ENCODE assay signal across 1 cellular context in genomic region chr1:246078126-246078887, GRCh38.
TF ChIP-seq lines count a peak whose summit lies in the region.

No MANE protein-coding gene starts in this region.

TF ChIP-seq in K562, 482 proteins besides CTCF, POLR2A, EP300 and RAD21 (continued from another document and continues in another):
- peak; percentile 38 for TF ChIP-seq MGA (IDR thresholded peaks at IDR 0.05)
- no peak for TF ChIP-seq ZNF79 (CRISPR knock-in tag; IDR thresholded peaks at IDR 0.05; ENCODE audit: low read depth)
- TF ChIP-seq RBM34 (IDR thresholded peaks at IDR 0.05; ENCODE audit: borderline replicate concordance, insufficient read depth, low read length): no peak
- no peak for TF ChIP-seq IRF9 (tag; IDR thresholded peaks at IDR 0.05)
- TF ChIP-seq SAFB (IDR thresholded peaks at IDR 0.05; ENCODE audit: borderline replicate concordance, low read depth, low read length): no peak
- no peak for TF ChIP-seq CHD7 (IDR thresholded peaks at IDR 0.05; ENCODE audit: low read depth, low read length)
- no peak for TF ChIP-seq ZSCAN29 (IDR thresholded peaks at IDR 0.05)
- no peak for TF ChIP-seq BCL6 (CRISPR knock-in tag; IDR thresholded peaks at IDR 0.05)
- no peak for TF ChIP-seq HNRNPH1 (optimal IDR thresholded peaks at IDR 0.05; ENCODE audit: low read depth, low read length)
- TF ChIP-seq BACH1 (tag; IDR thresholded peaks at IDR 0.05): 0 out of 2 replicates have a peak, but pooled peaks have one; percentile 49
- no peak for TF ChIP-seq ZFPM2 (CRISPR knock-in tag; IDR thresholded peaks at IDR 0.05)
- TF ChIP-seq, protein P1, sequence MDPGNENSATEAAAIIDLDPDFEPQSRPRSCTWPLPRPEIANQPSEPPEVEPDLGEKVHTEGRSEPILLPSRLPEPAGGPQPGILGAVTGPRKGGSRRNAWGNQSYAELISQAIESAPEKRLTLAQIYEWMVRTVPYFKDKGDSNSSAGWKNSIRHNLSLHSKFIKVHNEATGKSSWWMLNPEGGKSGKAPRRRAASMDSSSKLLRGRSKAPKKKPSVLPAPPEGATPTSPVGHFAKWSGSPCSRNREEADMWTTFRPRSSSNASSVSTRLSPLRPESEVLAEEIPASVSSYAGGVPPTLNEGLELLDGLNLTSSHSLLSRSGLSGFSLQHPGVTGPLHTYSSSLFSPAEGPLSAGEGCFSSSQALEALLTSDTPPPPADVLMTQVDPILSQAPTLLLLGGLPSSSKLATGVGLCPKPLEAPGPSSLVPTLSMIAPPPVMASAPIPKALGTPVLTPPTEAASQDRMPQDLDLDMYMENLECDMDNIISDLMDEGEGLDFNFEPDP (CRISPR knock-in tag; IDR thresholded peaks at IDR 0.05): no peak
- TF ChIP-seq SMARCE1 (IDR thresholded peaks at IDR 0.05): 0 out of 2 replicates have a peak, but pooled peaks have one; percentile 13
- TF ChIP-seq, protein P2, sequence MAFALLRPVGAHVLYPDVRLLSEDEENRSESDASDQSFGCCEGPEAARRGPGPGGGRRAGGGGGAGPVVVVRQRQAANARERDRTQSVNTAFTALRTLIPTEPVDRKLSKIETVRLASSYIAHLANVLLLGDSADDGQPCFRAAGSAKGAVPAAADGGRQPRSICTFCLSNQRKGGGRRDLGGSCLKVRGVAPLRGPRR (CRISPR knock-in tag; IDR thresholded peaks at IDR 0.05): no peak
- no peak for TF ChIP-seq ELF1 (tag; IDR thresholded peaks at IDR 0.05)
- no peak for TF ChIP-seq FOXK2 (conservative IDR thresholded peaks at IDR 0.05 in 1 of 2, IDR thresholded peaks at IDR 0.05 in 1 of 2; ENCODE audit: low read depth in 2 of 2)
- no peak for TF ChIP-seq ZNF282 (CRISPR knock-in tag; IDR thresholded peaks at IDR 0.05)
- no peak for TF ChIP-seq NFYB (IDR thresholded peaks at IDR 0.05; ENCODE audit: extremely low read depth, insufficient read length)
- no peak for TF ChIP-seq MAX (CRISPR knock-in tag; IDR thresholded peaks at IDR 0.05)
- TF ChIP-seq RNF2 (IDR thresholded peaks at IDR 0.05): no peak
- TF ChIP-seq SOX6 (IDR thresholded peaks at IDR 0.05): no peak
- TF ChIP-seq ZZZ3 (IDR thresholded peaks at IDR 0.05): no peak
- no peak for TF ChIP-seq CLOCK (CRISPR knock-in tag; IDR thresholded peaks at IDR 0.05; ENCODE audit: borderline replicate concordance)
- TF ChIP-seq ETV1 (tag; conservative IDR thresholded peaks at IDR 0.05; ENCODE audit: low read depth): peak; percentile 44; the same call in 1 of the 2 replicates
- TF ChIP-seq ZNF408 (CRISPR knock-in tag; IDR thresholded peaks at IDR 0.05; ENCODE audit: low read depth): no peak
